In genomic region chr2:205646680-205647079, GRCh38 we compare ENCODE assay signal across 10 cellular contexts. TPM values are rescaled to one million over a fixed set of nuclear protein-coding genes. Genes with fewer than 3 reads are reported as not detected.
DNase-seq lines count a peak whose midpoint lies in the region; ATAC-seq and TF ChIP-seq lines count a peak whose summit lies in the region.
"Had no signal": no experiment of that assay in that cellular context is flagged by ENCODE, and none has a peak within 500 bp of the region (broad histone marks: within the 10 kb centered on the region; RNA-seq: fewer than 3 reads in every experiment).

No MANE protein-coding gene starts in this region.

- no peak for TF ChIP-seq CTCF in BE2C (IDR thresholded peaks at IDR 0.05; ENCODE audit: low read depth, low read length)

- H3K4me3 ChIP-seq in BE2C (ENCODE audit: low read depth, low read length), result no peak overlapping the region

- H3K4me1 ChIP-seq in BE2C, result 0 out of 2 replicates have a peak, but pooled peaks cover 7% of the 10 kb centered on the region

- peak; percentile 99 for ATAC-seq in GM18868 (IDR thresholded peaks at IDR 0.05; ENCODE audit: unreplicated experiment)
- peak; percentile 99 for ATAC-seq in GM21576 (IDR thresholded peaks at IDR 0.05; ENCODE audit: unreplicated experiment)
- peak; percentile 95 for ATAC-seq in HG03103 (IDR thresholded peaks at IDR 0.05; ENCODE audit: low read depth, unreplicated experiment)
- peak; percentile 73 for ATAC-seq in left lobe of liver

- H3K9me3 ChIP-seq in BE2C, result no peaks in the 10 kb centered on the region

- no peaks in the 10 kb centered on the region for H3K27me3 ChIP-seq in BE2C

- no peak for DNase-seq in left lobe of liver (ENCODE audit: low spot score)
- DNase-seq in NCI-H510A treated with DMSO at 0.1 percent for 48 hours (lab: John Stamatoyannopoulos, UW), result no peak
- DNase-seq in foreskin melanocyte, result no peak
- DNase-seq in NCI-H1694 treated with DMSO at 0.1 percent for 48 hours (lab: John Stamatoyannopoulos, UW), result no peak
- no peak for DNase-seq in BE2C
- DNase-seq: activated CD8-positive, alpha-beta memory T cell treated with anti-CD3 and anti-CD28 coated beads, Interleukin-2, amount 50 U/mL, for 4 hours; NCI-H69 had no signal

- H3K36me3 ChIP-seq in BE2C, result no peaks in the 10 kb centered on the region

RNA-seq across cellular contexts. Expression of gene NRP2, which starts 35.6 kb away (rescaled TPM):
- total RNA-seq in left lobe of liver, result 7.7 TPM
- polyA plus RNA-seq in BE2C (2012; ENCODE audit: insufficient read depth, insufficient read length, low read depth), result 18.9 TPM
